ENCODE assay signal across 1 cellular context in the genomic region with DNA sequence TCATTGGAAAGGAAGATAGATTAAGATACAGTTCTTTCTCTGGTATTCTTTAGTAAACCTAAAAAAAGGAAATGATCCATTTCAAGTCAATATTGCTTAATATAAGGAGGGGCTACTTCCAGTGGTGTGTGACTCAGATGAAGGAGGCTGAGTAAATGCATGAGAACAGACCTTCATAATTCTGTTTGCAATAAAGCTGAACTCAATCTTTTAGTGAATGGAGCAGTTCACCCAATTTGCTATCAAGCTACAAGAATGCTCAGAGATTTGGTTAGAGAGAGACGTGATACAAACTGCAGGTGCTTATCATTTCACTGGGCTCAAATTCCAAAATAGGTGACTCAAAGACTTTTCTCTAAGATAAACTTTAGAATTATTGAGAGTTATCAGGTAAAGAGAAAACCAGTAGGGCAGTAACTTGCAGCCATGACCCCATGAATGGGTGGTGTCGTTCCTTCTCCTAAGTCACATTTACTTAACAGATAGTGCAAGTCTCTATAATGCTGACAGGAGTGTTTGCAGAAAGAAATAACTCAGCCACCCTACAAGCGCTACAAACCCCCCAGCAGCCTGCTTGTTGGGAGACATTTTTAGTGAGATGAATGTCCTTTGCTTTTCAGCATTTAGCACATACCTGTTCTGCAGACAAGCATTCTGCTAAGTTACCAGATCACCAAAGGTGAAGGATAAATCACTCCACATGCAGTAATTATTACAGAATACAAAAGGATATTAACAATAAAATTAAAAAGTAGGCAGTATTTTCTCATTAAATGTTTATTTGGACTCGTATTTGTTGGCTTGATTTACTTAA.
TF ChIP-seq lines count a peak whose summit lies in the region.

No MANE protein-coding gene starts in this region.

TF ChIP-seq in K562, 482 proteins besides CTCF, POLR2A, EP300 and RAD21:
- no peak for TF ChIP-seq WHSC1 (IDR thresholded peaks at IDR 0.05; ENCODE audit: low read length)
- no peak for TF ChIP-seq GATAD2B (IDR thresholded peaks at IDR 0.05; ENCODE audit: borderline replicate concordance)
- no peak for TF ChIP-seq TOE1 (IDR thresholded peaks at IDR 0.05; ENCODE audit: borderline replicate concordance)
- no peak for TF ChIP-seq TOE1 (CRISPR knock-in tag; IDR thresholded peaks at IDR 0.05; ENCODE audit: borderline replicate concordance, low read depth)
- TF ChIP-seq CEBPB (tag; IDR thresholded peaks at IDR 0.05) = peak; percentile 58
- peak; percentile 18 to 61; a peak in 2 of 4 replicates for TF ChIP-seq KDM1A (IDR thresholded peaks at IDR 0.05)
- TF ChIP-seq, protein P1, sequence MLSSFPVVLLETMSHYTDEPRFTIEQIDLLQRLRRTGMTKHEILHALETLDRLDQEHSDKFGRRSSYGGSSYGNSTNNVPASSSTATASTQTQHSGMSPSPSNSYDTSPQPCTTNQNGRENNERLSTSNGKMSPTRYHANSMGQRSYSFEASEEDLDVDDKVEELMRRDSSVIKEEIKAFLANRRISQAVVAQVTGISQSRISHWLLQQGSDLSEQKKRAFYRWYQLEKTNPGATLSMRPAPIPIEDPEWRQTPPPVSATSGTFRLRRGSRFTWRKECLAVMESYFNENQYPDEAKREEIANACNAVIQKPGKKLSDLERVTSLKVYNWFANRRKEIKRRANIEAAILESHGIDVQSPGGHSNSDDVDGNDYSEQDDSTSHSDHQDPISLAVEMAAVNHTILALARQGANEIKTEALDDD (IDR thresholded peaks at IDR 0.05) = peak; percentile 72; the same call in 1 of the 2 replicates
- peak; percentile 64 for TF ChIP-seq TEAD4 (IDR thresholded peaks at IDR 0.05; ENCODE audit: low read length)
- no peak for TF ChIP-seq TEAD4 (CRISPR knock-in tag; IDR thresholded peaks at IDR 0.05; ENCODE audit: borderline replicate concordance)
- peak; percentile 47; the same call in 1 of the 2 replicates for TF ChIP-seq ZNF316 (IDR thresholded peaks at IDR 0.05)
- no peak; the same call in 1 of the 2 replicates for TF ChIP-seq CEBPG (CRISPR knock-in tag; IDR thresholded peaks at IDR 0.05)
- TF ChIP-seq CEBPG (tag; conservative IDR thresholded peaks at IDR 0.05 in 1 of 2, IDR thresholded peaks at IDR 0.05 in 1 of 2) = peak; percentile 12 to 54; a peak in 1 of 4 replicates
- peak; percentile 75 for TF ChIP-seq CBFA2T3 (IDR thresholded peaks at IDR 0.05)
- peak; percentile 49 for TF ChIP-seq CBFA2T2 (conservative IDR thresholded peaks at IDR 0.05)
- peak; percentile 19; the same call in 1 of the 2 replicates for TF ChIP-seq TAL1 (IDR thresholded peaks at IDR 0.05)
- TF ChIP-seq RBM22 (IDR thresholded peaks at IDR 0.05; ENCODE audit: low read depth, low read length, poor library complexity, severe bottlenecking) = peak; percentile 61
- TF ChIP-seq ELF1 (tag; IDR thresholded peaks at IDR 0.05) = 0 out of 2 replicates have a peak, but pooled peaks have one; percentile 20
